Comparison of ENCODE assay signal across 9 cellular contexts in the genomic region with DNA sequence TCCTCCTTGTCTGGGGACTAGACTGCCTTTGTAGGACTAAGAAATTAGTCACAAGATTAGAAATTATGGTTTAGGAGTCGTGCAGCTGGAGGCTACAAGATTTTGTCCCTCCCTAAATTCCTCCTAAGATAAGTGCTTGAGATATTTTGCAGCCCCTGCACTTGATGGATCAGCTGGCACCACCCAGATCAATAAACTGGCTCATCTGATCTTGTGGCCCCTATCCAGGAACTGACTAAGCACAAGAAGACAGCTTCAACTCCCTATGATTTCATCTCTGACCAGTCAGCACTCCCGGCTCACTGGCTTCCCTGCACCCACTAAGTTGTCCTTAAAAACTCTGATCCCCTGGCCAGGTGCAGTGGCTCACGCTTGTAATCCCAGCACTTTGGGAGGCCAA. TPM values are rescaled to one million over a fixed set of nuclear protein-coding genes. Genes with fewer than 3 reads are reported as not detected.
"Had no signal": no experiment of that assay in that cellular context is flagged by ENCODE, and none has a peak within 500 bp of the region (broad histone marks: within the 10 kb centered on the region; RNA-seq: fewer than 3 reads in every experiment).

No MANE protein-coding gene starts in this region.

RNA-seq across cellular contexts. Expression of gene SSMEM1, which starts 17.3 kb away (rescaled TPM):
- total RNA-seq: activated CD4-positive, alpha-beta memory T cell treated with anti-CD3 and anti-CD28 coated beads, Interleukin-2, amount 10 ng/mL, durations not matched to agents 7 days and 5 days; activated CD4-positive, alpha-beta T cell treated with anti-CD3 and anti-CD28 coated beads for 36 hours; cardiac muscle cell; left cardiac atrium; lung; mucosa of descending colon; osteocyte; skeletal muscle tissue; urinary bladder had no signal
- polyA plus RNA-seq: cardiac muscle cell, lung, urinary bladder had no signal

RNA-seq across cellular contexts. Expression of gene CPA2, which starts 41.7 kb away (rescaled TPM):
- total RNA-seq: activated CD4-positive, alpha-beta memory T cell treated with anti-CD3 and anti-CD28 coated beads, Interleukin-2, amount 10 ng/mL, durations not matched to agents 7 days and 5 days; osteocyte; urinary bladder had no signal
